30 cellular contexts compared by ENCODE assay signal in genomic region chr11:73961321-73961720, GRCh38. TPM values are rescaled to one million over a fixed set of nuclear protein-coding genes. Genes with fewer than 3 reads are reported as not detected.
DNase-seq lines count a peak whose midpoint lies in the region; FAIRE-seq and TF ChIP-seq lines count a peak whose summit lies in the region.
"Had no signal": no experiment of that assay in that cellular context is flagged by ENCODE, and none has a peak within 500 bp of the region (broad histone marks: within the 10 kb centered on the region; RNA-seq: fewer than 3 reads in every experiment).

No MANE protein-coding gene starts in this region.

- H3K4me3 ChIP-seq in epithelial cell of esophagus (ENCODE audit: low read length) (no peak overlapping the region), osteoblast (ENCODE audit: insufficient read depth, low read length) (no peak overlapping the region), neural progenitor cell (no peak overlapping the region)

- H3K4me1 ChIP-seq in osteoblast (ENCODE audit: insufficient read depth, low read length) (peaks cover 14% of the 10 kb centered on the region), neural progenitor cell (peaks cover 6% of the 10 kb centered on the region)

- H3K27me3 Mint-ChIP-seq in neural progenitor cell (ENCODE audit: insufficient read depth, low read depth): peaks cover 10% of the 10 kb centered on the region

- DNase-seq in EH (ENCODE audit: low read depth): peak; percentile 77
- DNase-seq in HTR-8/SVneo (ENCODE audit: insufficient read length, low spot score): no peak
- peak; percentile 59 for DNase-seq in epithelial cell of esophagus (ENCODE audit: low read depth)
- no peak for DNase-seq in osteoblast (ENCODE audit: insufficient read length, low spot score, missing footprints)
- DNase-seq in NCI-H345 treated with DMSO at 0.1 percent for 48 hours (lab: John Stamatoyannopoulos, UW; ENCODE audit: unreplicated experiment): no peak
- DNase-seq in neural progenitor cell (ENCODE audit: low spot score): no peak
- DNase-seq in cerebellum (ENCODE audit: low spot score): no peak
- DNase-seq in SHP77 (lab: John Stamatoyannopoulos, UW): no peak
- DNase-seq: activated CD4-positive, alpha-beta T cell treated with anti-CD3 and anti-CD28 coated beads, Interleukin-2, amount 10 ng/mL, durations not matched to agents 24 days and 14 days; activated naive CD4-positive, alpha-beta T cell treated with anti-CD3 and anti-CD28 coated beads, Interleukin-2, amount 10 ng/mL, durations not matched to agents 7 days and 5 days; Calu3; dermis blood vessel endothelial cell; DND-41; HCEC 1CT; NCI-H1092; NCI-H187 treated with DMSO at 0.1 percent for 48 hours; NCI-H748 treated with DMSO at 0.1 percent for 48 hours; retina; stimulated activated CD4-positive, alpha-beta T cell treated with anti-CD3 and anti-CD28 coated beads, Interleukin-12 subunit alpha, Interleukin-12 subunit beta, amount 100 ng/mL, for 4 hours; stimulated activated CD4-positive, alpha-beta T cell treated with anti-CD3 and anti-CD28 coated beads, Interleukin-4, amount 100 ng/mL, for 24 hours; stimulated activated naive CD4-positive, alpha-beta T cell had no signal

- H3K4me2 ChIP-seq in osteoblast (ENCODE audit: insufficient read depth, low read length) (no peak overlapping the region), neural progenitor cell (no peak overlapping the region)

- TF ChIP-seq CTCF in epithelial cell of esophagus (IDR thresholded peaks at IDR 0.05; ENCODE audit: insufficient read depth, low read depth, low read length, missing control alignments): no peak
- TF ChIP-seq CTCF in osteoblast (IDR thresholded peaks at IDR 0.05; ENCODE audit: extremely low read depth, low read depth, low read length): no peak
- TF ChIP-seq CTCF in neural progenitor cell (IDR thresholded peaks at IDR 0.05): no peak

- H3F3A ChIP-seq in neural progenitor cell (ENCODE audit: low read depth): no peaks in the 10 kb centered on the region

- no peaks in the 10 kb centered on the region for H3K36me3 ChIP-seq in osteoblast (ENCODE audit: insufficient read depth, low read length)
- H3K36me3 ChIP-seq in neural progenitor cell: no peaks in the 10 kb centered on the region

- no peaks in the 10 kb centered on the region for H3K9me3 Mint-ChIP-seq in neural progenitor cell
- H3K9me3 Mint-ChIP-seq: activated CD4-positive, alpha-beta T cell treated with anti-CD3 and anti-CD28 coated beads, Interleukin-2, amount 10 ng/mL, durations not matched to agents 24 days and 14 days; activated naive CD4-positive, alpha-beta T cell treated with anti-CD3 and anti-CD28 coated beads, Interleukin-2, amount 10 ng/mL, durations not matched to agents 7 days and 5 days; activated T-helper 1 cell treated with anti-CD3 and anti-CD28 coated beads, Interleukin-12 subunit alpha, Interleukin-12 subunit beta, Interleukin-2, Interleukin-4 antibody, amounts not matched to agents 30 ng/mL and 10 ng/mL and 1 ng/mL, durations not matched to agents 14 hours and 24 hours and 36 hours; T-helper 2 cell treated with Interferon-gamma antibody and Interleukin-4, amounts not matched to agents 5 μg/mL and 100 μg/mL, for 36 hours had no signal

- no peaks in the 10 kb centered on the region for H3K79me2 ChIP-seq in osteoblast (ENCODE audit: insufficient read depth, low read length)
- no peaks in the 10 kb centered on the region for H3K79me2 ChIP-seq in neural progenitor cell (ENCODE audit: low read depth)

- no peaks in the 10 kb centered on the region for H4K20me1 ChIP-seq in osteoblast (ENCODE audit: insufficient read depth, low read length)
- H4K20me1 ChIP-seq in neural progenitor cell (ENCODE audit: low read depth): no peaks in the 10 kb centered on the region

- H3K9ac ChIP-seq in neural progenitor cell: no peak overlapping the region

- peak; percentile 67 for FAIRE-seq in HTR-8/SVneo (lab: Jason Lieb, UNC)
- FAIRE-seq: endometrium, HepG2 had no signal

- H3K9me3 ChIP-seq in osteoblast (ENCODE audit: low read depth, low read length) (no peaks in the 10 kb centered on the region), neural progenitor cell (ENCODE audit: low read depth) (no peaks in the 10 kb centered on the region)

- no peak overlapping the region for H3K27ac Mint-ChIP-seq in neural progenitor cell
- H3K27ac Mint-ChIP-seq: activated CD4-positive, alpha-beta T cell treated with anti-CD3 and anti-CD28 coated beads, Interleukin-2, amount 10 ng/mL, durations not matched to agents 24 days and 14 days; activated naive CD4-positive, alpha-beta T cell treated with anti-CD3 and anti-CD28 coated beads, Interleukin-2, amount 10 ng/mL, durations not matched to agents 7 days and 5 days; activated T-helper 1 cell treated with anti-CD3 and anti-CD28 coated beads, Interleukin-12 subunit alpha, Interleukin-12 subunit beta, Interleukin-2, Interleukin-4 antibody, amounts not matched to agents 30 ng/mL and 10 ng/mL and 1 ng/mL, durations not matched to agents 14 hours and 24 hours and 36 hours; CD14-positive monocyte; T-helper 2 cell treated with Interferon-gamma antibody and Interleukin-4, amounts not matched to agents 5 μg/mL and 100 μg/mL, for 36 hours had no signal

- peaks cover 9% of the 10 kb centered on the region for H3K4me1 Mint-ChIP-seq in neural progenitor cell

- no peaks in the 10 kb centered on the region for H3K36me3 Mint-ChIP-seq in neural progenitor cell
- H3K36me3 Mint-ChIP-seq: activated naive CD4-positive, alpha-beta T cell treated with anti-CD3 and anti-CD28 coated beads, Interleukin-2, amount 10 ng/mL, durations not matched to agents 7 days and 5 days; CD14-positive monocyte had no signal

- H3K27ac ChIP-seq in osteoblast (ENCODE audit: low read depth, low read length) (no peak overlapping the region), neural progenitor cell (no peak overlapping the region)
- H3K27ac ChIP-seq: HL-60, VCaP had no signal

- H3K4me3 Mint-ChIP-seq in neural progenitor cell: no peak overlapping the region
- H3K4me3 Mint-ChIP-seq: activated CD4-positive, alpha-beta T cell treated with anti-CD3 and anti-CD28 coated beads, Interleukin-2, amount 10 ng/mL, durations not matched to agents 24 days and 14 days; activated naive CD4-positive, alpha-beta T cell treated with anti-CD3 and anti-CD28 coated beads, Interleukin-2, amount 10 ng/mL, durations not matched to agents 7 days and 5 days; activated T-helper 1 cell treated with anti-CD3 and anti-CD28 coated beads, Interleukin-12 subunit alpha, Interleukin-12 subunit beta, Interleukin-2, Interleukin-4 antibody, amounts not matched to agents 30 ng/mL and 10 ng/mL and 1 ng/mL, durations not matched to agents 14 hours and 24 hours and 36 hours; CD14-positive monocyte; T-helper 2 cell treated with Interferon-gamma antibody and Interleukin-4, amounts not matched to agents 5 μg/mL and 100 μg/mL, for 36 hours had no signal

- H3K27me3 ChIP-seq in osteoblast (ENCODE audit: insufficient read depth, low read length): peaks cover 2% of the 10 kb centered on the region
- no peaks in the 10 kb centered on the region for H3K27me3 ChIP-seq in neural progenitor cell

- H2AFZ ChIP-seq in osteoblast (ENCODE audit: low read length) (peak overlapping the region; percentile 23), neural progenitor cell (replicated peaks) (no peak overlapping the region)

RNA-seq across cellular contexts. Expression of gene DNAJB13, which starts 10.5 kb away (rescaled TPM):
- total RNA-seq in osteoblast (not detected in 2 replicates), neural progenitor cell (ENCODE audit: low replicate concordance) (0.28 TPM in 1 of 2 replicates, not detected in the other), cerebellum (0.27 TPM)
- total RNA-seq: dermis blood vessel endothelial cell, HepG2, kidney epithelial cell, lung microvascular endothelial cell had no signal

RNA-seq across cellular contexts. Expression of gene UCP2, which starts 21.3 kb away (rescaled TPM):
- under 0.01 and 0.59 TPM in 2 replicates for total RNA-seq in osteoblast
- 69.2 and 88.1 TPM in 2 replicates for total RNA-seq in neural progenitor cell (ENCODE audit: low replicate concordance)
- total RNA-seq in cerebellum: 10.5 TPM

RNA-seq across cellular contexts. Expression of gene UCP3, which starts 47.6 kb away (rescaled TPM):
- total RNA-seq in osteoblast (under 0.01 and 0.59 TPM in 2 replicates), neural progenitor cell (ENCODE audit: low replicate concordance) (1.5 TPM in 1 of 2 replicates, not detected in the other), cerebellum (3.5 TPM)
- total RNA-seq: HepG2 had no signal

Comparison
In these comparisons a context has a peak if more than half of its experiments do, and no peak if none do; other contexts are left out.
1. DNase-seq: peak in EH (single experiment) and epithelial cell of esophagus (single experiment); none in HTR-8/SVneo (single experiment), osteoblast (single experiment), NCI-H345 treated with DMSO at 0.1 percent for 48 hours (single experiment), neural progenitor cell (single experiment), cerebellum (single experiment) and SHP77 (0 of 2).